ENCODE assay signal across 8 cellular contexts in the genomic region with DNA sequence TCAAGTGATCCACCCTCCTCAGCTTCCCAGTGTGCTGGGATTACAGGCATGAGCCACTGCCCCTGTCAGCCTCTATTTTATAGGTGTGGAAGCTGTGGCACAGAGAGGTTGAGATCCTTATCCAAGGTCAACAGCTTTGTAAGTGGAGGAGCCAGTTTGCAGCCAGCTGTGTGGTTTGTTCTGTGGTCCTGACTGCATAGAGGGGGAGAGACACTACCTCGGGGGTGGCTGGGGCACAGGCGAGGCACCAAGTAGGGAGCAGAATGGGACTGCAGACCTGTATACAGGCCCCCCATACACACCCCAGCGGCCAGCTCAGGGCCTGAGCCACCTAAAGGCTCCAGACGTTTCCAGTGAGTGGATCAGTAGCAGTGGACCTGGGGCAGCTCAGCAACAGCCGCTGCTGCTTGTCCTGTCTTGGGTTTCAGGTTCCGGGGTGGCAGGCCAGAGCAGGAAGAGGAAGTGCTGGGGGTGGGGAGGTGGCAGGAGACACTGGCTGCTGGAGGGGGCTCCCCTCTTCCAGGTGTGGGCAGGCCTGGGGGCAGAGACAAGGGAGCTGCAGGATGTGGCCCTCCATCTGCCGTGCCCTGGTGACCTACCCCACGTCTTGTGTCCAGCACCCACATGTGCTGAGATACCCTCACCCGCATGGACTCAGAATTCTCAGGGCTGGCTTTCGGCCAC. TPM values are rescaled to one million over a fixed set of nuclear protein-coding genes. Genes with fewer than 3 reads are reported as not detected.
DNase-seq lines count a peak whose midpoint lies in the region; ATAC-seq and TF ChIP-seq lines count a peak whose summit lies in the region.

No MANE protein-coding gene starts in this region.

- peaks cover 51% of the 10 kb centered on the region for H3K4me1 Mint-ChIP-seq in activated T-cell treated with anti-CD3 and anti-CD28 coated beads, Interleukin-2, amount 50 U/mL, for 4 hours (ENCODE audit: low read depth)
- peaks cover 32% of the 10 kb centered on the region for H3K4me1 Mint-ChIP-seq in nephron progenitor cell

- H3K27ac Mint-ChIP-seq in nephron progenitor cell, result peak overlapping the region; percentile 85

- no peaks in the 10 kb centered on the region for H3K27me3 ChIP-seq in GM06990 (replicated peaks; ENCODE audit: control insufficient read depth, insufficient read depth, low read length)

- no peak overlapping the region for H3K4me3 ChIP-seq in GM06990 (replicated peaks; ENCODE audit: low read depth, low read length)

- H3K4me3 Mint-ChIP-seq in activated T-cell treated with anti-CD3 and anti-CD28 coated beads, Interleukin-2, amount 50 U/mL, for 4 hours, result peak overlapping the region; percentile 61
- no peak overlapping the region for H3K4me3 Mint-ChIP-seq in nephron progenitor cell

- DNase-seq in GM06990 (ENCODE audit: extremely low read depth, insufficient read length) (peak; percentile 66), nephron progenitor cell (no peak), DMS53 (lab: John Stamatoyannopoulos, UW) (no peak), NCI-H748 (lab: John Stamatoyannopoulos, UW; ENCODE audit: unreplicated experiment) (no peak), NCI-H524 treated with DMSO at 0.1 percent for 48 hours (lab: John Stamatoyannopoulos, UW) (no peak)
- peak; percentile 28 for DNase-seq in activated T-cell treated with anti-CD3 and anti-CD28 coated beads, Interleukin-2, amount 50 U/mL, for 4 hours

- H3K36me3 Mint-ChIP-seq in activated T-cell treated with anti-CD3 and anti-CD28 coated beads, Interleukin-2, amount 50 U/mL, for 4 hours (ENCODE audit: insufficient read depth), result peaks cover 16% of the 10 kb centered on the region
- H3K36me3 Mint-ChIP-seq in nephron progenitor cell (ENCODE audit: low read depth), result peaks cover 18% of the 10 kb centered on the region

- TF ChIP-seq CTCF in GM06990 (IDR thresholded peaks at IDR 0.05; ENCODE audit: insufficient read depth, low read length, poor library complexity, severe bottlenecking), result no peak
- no peak for TF ChIP-seq CTCF in nephron progenitor cell (IDR thresholded peaks at IDR 0.05)

- H3K36me3 ChIP-seq in GM06990 (ENCODE audit: control insufficient read depth, insufficient read depth, low read length), result peaks cover 9% of the 10 kb centered on the region

- H3K9me3 Mint-ChIP-seq in activated T-cell treated with anti-CD3 and anti-CD28 coated beads, Interleukin-2, amount 50 U/mL, for 4 hours, result no peaks in the 10 kb centered on the region
- H3K9me3 Mint-ChIP-seq in nephron progenitor cell, result peaks cover 3% of the 10 kb centered on the region

- peak; percentile 79 for ATAC-seq in HG03175 (IDR thresholded peaks at IDR 0.05; ENCODE audit: unreplicated experiment)
- peak; percentile 78 for ATAC-seq in activated T-cell treated with anti-CD3 and anti-CD28 coated beads, Interleukin-2, amount 50 U/mL, for 4 hours
- no peak for ATAC-seq in GM18867 (IDR thresholded peaks at IDR 0.05; ENCODE audit: unreplicated experiment)

- no peaks in the 10 kb centered on the region for H3K27me3 Mint-ChIP-seq in activated T-cell treated with anti-CD3 and anti-CD28 coated beads, Interleukin-2, amount 50 U/mL, for 4 hours (ENCODE audit: low read depth)
- H3K27me3 Mint-ChIP-seq in nephron progenitor cell (ENCODE audit: low read depth, poor library complexity), result no peaks in the 10 kb centered on the region

RNA-seq across cellular contexts. Expression of gene ORAI1, which starts 11.0 kb away (rescaled TPM):
- 10 to 100 TPM; 46.2 to 49.8 (median 48.9) TPM for total RNA-seq in activated T-cell treated with anti-CD3 and anti-CD28 coated beads, Interleukin-2, amount 50 U/mL, for 4 hours

RNA-seq across cellular contexts. Expression of gene MORN3, which starts 32.1 kb away (rescaled TPM):
- 1 to 10 TPM in 2 of 3 donors, under 1 TPM in 1; 0.60 to 1.2 (median 1.2) TPM for total RNA-seq in activated T-cell treated with anti-CD3 and anti-CD28 coated beads, Interleukin-2, amount 50 U/mL, for 4 hours

RNA-seq across cellular contexts. Expression of gene KDM2B, which starts 56.5 kb away (rescaled TPM):
- total RNA-seq in activated T-cell treated with anti-CD3 and anti-CD28 coated beads, Interleukin-2, amount 50 U/mL, for 4 hours, result 10 to 100 TPM; 47.3 to 51.8 (median 48.6) TPM

Comparison
In these comparisons a context has a peak if more than half of its experiments do, and no peak if none do; other contexts are left out.
1. DNase-seq: peak in GM06990 (single experiment) and activated T-cell treated with anti-CD3 and anti-CD28 coated beads, Interleukin-2, amount 50 U/mL, for 4 hours (single experiment); none in nephron progenitor cell (single experiment), DMS53 (single experiment), NCI-H748 (single experiment) and NCI-H524 treated with DMSO at 0.1 percent for 48 hours (single experiment).